17 cellular contexts compared by ENCODE assay signal in the genomic region with DNA sequence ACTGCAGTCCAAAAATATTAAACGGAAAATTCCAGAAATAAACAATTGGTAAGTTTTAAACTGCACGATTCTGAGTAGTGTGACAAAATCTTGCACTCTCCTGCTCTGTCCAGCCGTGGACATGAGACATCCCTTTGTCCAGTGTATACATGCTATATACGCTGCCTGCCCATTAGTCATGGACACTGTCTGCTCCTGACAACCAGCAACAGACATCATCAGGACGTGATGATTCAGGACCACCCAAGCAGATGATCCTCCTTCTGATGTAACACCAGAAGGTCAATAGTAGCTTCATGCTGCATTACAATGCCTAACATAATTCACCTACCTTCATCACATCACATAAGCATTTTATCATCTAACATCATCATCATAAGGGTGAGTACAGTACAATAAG. TPM values are rescaled to one million over a fixed set of nuclear protein-coding genes. Genes with fewer than 3 reads are reported as not detected.
DNase-seq lines count a peak whose midpoint lies in the region; ATAC-seq and TF ChIP-seq lines count a peak whose summit lies in the region.
"Had no signal": no experiment of that assay in that cellular context is flagged by ENCODE, and none has a peak within 500 bp of the region (broad histone marks: within the 10 kb centered on the region; RNA-seq: fewer than 3 reads in every experiment).

No MANE protein-coding gene starts in this region.

- no peaks in the 10 kb centered on the region for H3K9me3 ChIP-seq in CD4-positive, alpha-beta T cell (ENCODE audit: control insufficient read depth, low read length)
- H3K9me3 ChIP-seq: Caco-2 had no signal

- POLR2A ChIA-PET in CD4-positive, alpha-beta T cell (lab: Charles Lee): no interaction called here
- POLR2A ChIA-PET in WTC11 (lab: Charles Lee): no interaction called here

- no peak for ATAC-seq in CD4-positive, alpha-beta T cell (ENCODE audit: poor library complexity)
- no peak for ATAC-seq in WTC11
- ATAC-seq: activated naive CD8-positive, alpha-beta T cell treated with anti-CD3 and anti-CD28 coated beads, Interleukin-2, amount 50 U/mL, for 24 hours; activated T-helper 17 cell treated with anti-CD3 and anti-CD28 coated beads, Interleukin-2, amount 50 U/mL, for 72 hours; foreskin keratinocyte had no signal

- H3K27ac ChIP-seq in CD4-positive, alpha-beta T cell (ENCODE audit: low read depth, low read length): no peak overlapping the region
- H3K27ac ChIP-seq: foreskin keratinocyte had no signal

- H3K27ac Mint-ChIP-seq in CD4-positive, alpha-beta T cell: peak overlapping the region; percentile 14
- no peak overlapping the region for H3K27ac Mint-ChIP-seq in WTC11
- H3K27ac Mint-ChIP-seq: activated naive CD8-positive, alpha-beta T cell treated with anti-CD3 and anti-CD28 coated beads, Interleukin-2, amount 50 U/mL, for 24 hours; activated T-helper 17 cell treated with anti-CD3 and anti-CD28 coated beads, Interleukin-2, amount 50 U/mL, for 72 hours; memory B cell had no signal

- no peak for DNase-seq in CD4-positive, alpha-beta T cell
- DNase-seq in M059J (ENCODE audit: low read depth): peak; percentile 13
- DNase-seq in dermis blood vessel endothelial cell: peak; percentile 26
- DNase-seq in left kidney (ENCODE audit: low read depth, low spot score): peak; percentile 2
- no peak for DNase-seq in SKM-1 treated with dmso at 0.1 percent for 144 hours (lab: John Stamatoyannopoulos, UW; ENCODE audit: unreplicated experiment)
- no peak for DNase-seq in putamen (ENCODE audit: low spot score)
- DNase-seq in WTC11 (ENCODE audit: low spot score): no peak
- no peak for DNase-seq in posterior vena cava (ENCODE audit: low spot score)
- DNase-seq: activated naive CD8-positive, alpha-beta T cell treated with anti-CD3 and anti-CD28 coated beads, Interleukin-2, amount 50 U/mL, for 24 hours; Caco-2; foreskin keratinocyte; NCI-H1694 treated with DMSO at 0.1 percent for 48 hours; SHP77; T-helper 2 cell had no signal

- H3K27me3 ChIP-seq in CD4-positive, alpha-beta T cell (ENCODE audit: control insufficient read depth, insufficient read depth, low read length): no peaks in the 10 kb centered on the region
- H3K27me3 ChIP-seq: foreskin keratinocyte had no signal

- H3K27me3 Mint-ChIP-seq in CD4-positive, alpha-beta T cell: no peaks in the 10 kb centered on the region
- H3K27me3 Mint-ChIP-seq in WTC11 (ENCODE audit: low read depth): no peaks in the 10 kb centered on the region
- H3K27me3 Mint-ChIP-seq: activated naive CD8-positive, alpha-beta T cell treated with anti-CD3 and anti-CD28 coated beads, Interleukin-2, amount 50 U/mL, for 24 hours; activated T-helper 17 cell treated with anti-CD3 and anti-CD28 coated beads, Interleukin-2, amount 50 U/mL, for 72 hours; central memory CD8-positive, alpha-beta T cell; memory B cell had no signal

- intact Hi-C loops in CD4-positive, alpha-beta T cell (cut with DNase I, micrococcal nuclease): no loop called here
- intact Hi-C loops in posterior vena cava (cut with DNase I): no loop called here

- H3K4me1 Mint-ChIP-seq in CD4-positive, alpha-beta T cell (ENCODE audit: low read depth): peaks cover 42% of the 10 kb centered on the region
- no peaks in the 10 kb centered on the region for H3K4me1 Mint-ChIP-seq in WTC11
- H3K4me1 Mint-ChIP-seq: activated T-helper 17 cell treated with anti-CD3 and anti-CD28 coated beads, Interleukin-2, amount 50 U/mL, for 72 hours had no signal

- H3K36me3 Mint-ChIP-seq in CD4-positive, alpha-beta T cell (ENCODE audit: low read depth): no peaks in the 10 kb centered on the region
- H3K36me3 Mint-ChIP-seq in WTC11: peaks cover 8% of the 10 kb centered on the region

- CTCF ChIA-PET in CD4-positive, alpha-beta T cell (lab: Charles Lee): no interaction called here
- CTCF ChIA-PET in WTC11 (lab: Charles Lee): no interaction called here

- TF ChIP-seq CTCF in CD4-positive, alpha-beta T cell (IDR thresholded peaks at IDR 0.05): no peak
- TF ChIP-seq CTCF in WTC11 (IDR thresholded peaks at IDR 0.05): no peak

- H3K9me3 Mint-ChIP-seq in CD4-positive, alpha-beta T cell: no peaks in the 10 kb centered on the region
- peaks cover 26% of the 10 kb centered on the region for H3K9me3 Mint-ChIP-seq in WTC11
- H3K9me3 Mint-ChIP-seq: central memory CD8-positive, alpha-beta T cell had no signal

- H3K4me3 Mint-ChIP-seq in CD4-positive, alpha-beta T cell: no peak overlapping the region
- no peak overlapping the region for H3K4me3 Mint-ChIP-seq in WTC11
- H3K4me3 Mint-ChIP-seq: activated naive CD8-positive, alpha-beta T cell treated with anti-CD3 and anti-CD28 coated beads, Interleukin-2, amount 50 U/mL, for 24 hours; activated T-helper 17 cell treated with anti-CD3 and anti-CD28 coated beads, Interleukin-2, amount 50 U/mL, for 72 hours; central memory CD8-positive, alpha-beta T cell; memory B cell had no signal

TF ChIP-seq in WTC11, 78 proteins besides CTCF, POLR2A, EP300 and RAD21:
- TF ChIP-seq ATF1 (CRISPR knock-in tag; IDR thresholded peaks at IDR 0.05) (no peak), ZNF121 (CRISPR knock-in tag; IDR thresholded peaks at IDR 0.05) (no peak), NR2C2 (CRISPR knock-in tag; IDR thresholded peaks at IDR 0.05) (no peak), TEAD1 (CRISPR knock-in tag; IDR thresholded peaks at IDR 0.05) (no peak), IRF2 (CRISPR knock-in tag; IDR thresholded peaks at IDR 0.05; ENCODE audit: borderline replicate concordance, low read depth) (no peak)
- TF ChIP-seq, protein P1, sequence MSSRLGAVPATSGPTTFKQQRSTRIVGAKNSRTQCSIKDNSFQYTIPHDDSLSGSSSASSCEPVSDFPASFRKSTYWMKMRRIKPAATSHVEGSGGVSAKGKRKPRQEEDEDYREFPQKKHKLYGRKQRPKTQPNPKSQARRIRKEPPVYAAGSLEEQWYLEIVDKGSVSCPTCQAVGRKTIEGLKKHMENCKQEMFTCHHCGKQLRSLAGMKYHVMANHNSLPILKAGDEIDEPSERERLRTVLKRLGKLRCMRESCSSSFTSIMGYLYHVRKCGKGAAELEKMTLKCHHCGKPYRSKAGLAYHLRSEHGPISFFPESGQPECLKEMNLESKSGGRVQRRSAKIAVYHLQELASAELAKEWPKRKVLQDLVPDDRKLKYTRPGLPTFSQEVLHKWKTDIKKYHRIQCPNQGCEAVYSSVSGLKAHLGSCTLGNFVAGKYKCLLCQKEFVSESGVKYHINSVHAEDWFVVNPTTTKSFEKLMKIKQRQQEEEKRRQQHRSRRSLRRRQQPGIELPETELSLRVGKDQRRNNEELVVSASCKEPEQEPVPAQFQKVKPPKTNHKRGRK (CRISPR knock-in tag; IDR thresholded peaks at IDR 0.05; ENCODE audit: borderline replicate concordance): no peak
- TF ChIP-seq, protein P2, sequence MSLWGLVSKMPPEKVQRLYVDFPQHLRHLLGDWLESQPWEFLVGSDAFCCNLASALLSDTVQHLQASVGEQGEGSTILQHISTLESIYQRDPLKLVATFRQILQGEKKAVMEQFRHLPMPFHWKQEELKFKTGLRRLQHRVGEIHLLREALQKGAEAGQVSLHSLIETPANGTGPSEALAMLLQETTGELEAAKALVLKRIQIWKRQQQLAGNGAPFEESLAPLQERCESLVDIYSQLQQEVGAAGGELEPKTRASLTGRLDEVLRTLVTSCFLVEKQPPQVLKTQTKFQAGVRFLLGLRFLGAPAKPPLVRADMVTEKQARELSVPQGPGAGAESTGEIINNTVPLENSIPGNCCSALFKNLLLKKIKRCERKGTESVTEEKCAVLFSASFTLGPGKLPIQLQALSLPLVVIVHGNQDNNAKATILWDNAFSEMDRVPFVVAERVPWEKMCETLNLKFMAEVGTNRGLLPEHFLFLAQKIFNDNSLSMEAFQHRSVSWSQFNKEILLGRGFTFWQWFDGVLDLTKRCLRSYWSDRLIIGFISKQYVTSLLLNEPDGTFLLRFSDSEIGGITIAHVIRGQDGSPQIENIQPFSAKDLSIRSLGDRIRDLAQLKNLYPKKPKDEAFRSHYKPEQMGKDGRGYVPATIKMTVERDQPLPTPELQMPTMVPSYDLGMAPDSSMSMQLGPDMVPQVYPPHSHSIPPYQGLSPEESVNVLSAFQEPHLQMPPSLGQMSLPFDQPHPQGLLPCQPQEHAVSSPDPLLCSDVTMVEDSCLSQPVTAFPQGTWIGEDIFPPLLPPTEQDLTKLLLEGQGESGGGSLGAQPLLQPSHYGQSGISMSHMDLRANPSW (CRISPR knock-in tag; conservative IDR thresholded peaks at IDR 0.05; ENCODE audit: low read depth): no peak
- TF ChIP-seq, protein P3, sequence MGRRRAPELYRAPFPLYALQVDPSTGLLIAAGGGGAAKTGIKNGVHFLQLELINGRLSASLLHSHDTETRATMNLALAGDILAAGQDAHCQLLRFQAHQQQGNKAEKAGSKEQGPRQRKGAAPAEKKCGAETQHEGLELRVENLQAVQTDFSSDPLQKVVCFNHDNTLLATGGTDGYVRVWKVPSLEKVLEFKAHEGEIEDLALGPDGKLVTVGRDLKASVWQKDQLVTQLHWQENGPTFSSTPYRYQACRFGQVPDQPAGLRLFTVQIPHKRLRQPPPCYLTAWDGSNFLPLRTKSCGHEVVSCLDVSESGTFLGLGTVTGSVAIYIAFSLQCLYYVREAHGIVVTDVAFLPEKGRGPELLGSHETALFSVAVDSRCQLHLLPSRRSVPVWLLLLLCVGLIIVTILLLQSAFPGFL (CRISPR knock-in tag; IDR thresholded peaks at IDR 0.05; ENCODE audit: borderline replicate concordance): no peak
- TF ChIP-seq, protein P4, sequence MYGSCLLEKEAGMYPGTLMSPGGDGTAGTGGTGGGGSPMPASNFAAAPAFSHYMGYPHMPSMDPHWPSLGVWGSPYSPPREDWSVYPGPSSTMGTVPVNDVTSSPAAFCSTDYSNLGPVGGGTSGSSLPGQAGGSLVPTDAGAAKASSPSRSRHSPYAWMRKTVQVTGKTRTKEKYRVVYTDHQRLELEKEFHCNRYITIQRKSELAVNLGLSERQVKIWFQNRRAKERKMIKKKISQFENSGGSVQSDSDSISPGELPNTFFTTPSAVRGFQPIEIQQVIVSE (CRISPR knock-in tag; IDR thresholded peaks at IDR 0.05; ENCODE audit: borderline replicate concordance): no peak

RNA-seq across cellular contexts. Expression of a gene that starts 36.3 kb away (rescaled TPM):
- 10 to 100 TPM; 72.7 to 79.5 TPM for total RNA-seq in CD4-positive, alpha-beta T cell
- total RNA-seq in M059J (2014; rRNA removed; shearing (Covaris generic)): 46.0 and 60.1 TPM in 2 replicates
- total RNA-seq in dermis blood vessel endothelial cell (101 and 115 TPM in 2 replicates), WTC11 (2021) (79.7 to 96.6 TPM (median 84.3 TPM) in 3 replicates), posterior vena cava (10 to 100 TPM; 89.2 to 94.2 TPM)

Comparison
In these comparisons a context has a peak if more than half of its experiments do, and no peak if none do; other contexts are left out.
1. DNase-seq: peak in M059J (single experiment), dermis blood vessel endothelial cell (single experiment) and left kidney (single experiment); none in CD4-positive, alpha-beta T cell (0 of 10), SKM-1 treated with dmso at 0.1 percent for 144 hours (single experiment), putamen (single experiment), WTC11 (single experiment) and posterior vena cava (single experiment).